16 cellular contexts compared by ENCODE assay signal in genomic region chr1:23804183-23804582, GRCh38. TPM values are rescaled to one million over a fixed set of nuclear protein-coding genes. Genes with fewer than 3 reads are reported as not detected.
DNase-seq lines count a peak whose midpoint lies in the region; ATAC-seq, FAIRE-seq and TF ChIP-seq lines count a peak whose summit lies in the region.
"Had no signal": no experiment of that assay in that cellular context is flagged by ENCODE, and none has a peak within 500 bp of the region (broad histone marks: within the 10 kb centered on the region; RNA-seq: fewer than 3 reads in every experiment).

No MANE protein-coding gene starts in this region.

- H3K27me3 Mint-ChIP-seq in neural crest cell (ENCODE audit: low read depth), result peaks cover 2% of the 10 kb centered on the region
- H3K27me3 Mint-ChIP-seq: activated naive CD4-positive, alpha-beta T cell treated with anti-CD3 and anti-CD28 coated beads, Interleukin-2, amount 50 U/mL, for 24 hours; CD4-positive, alpha-beta memory T cell had no signal

- no peak for FAIRE-seq in K562 (lab: Jason Lieb, UNC)

- no peak for TF ChIP-seq POLR2A in HCT116 (IDR thresholded peaks at IDR 0.05; ENCODE audit: borderline replicate concordance, extremely low read depth, insufficient read depth, insufficient read length)
- no peak for TF ChIP-seq POLR2A in K562 (conservative IDR thresholded peaks at IDR 0.05)

- H3K4me1 ChIP-seq in DND-41 (ENCODE audit: insufficient read depth, low read length) (peaks cover 19% of the 10 kb centered on the region), HCT116 (ENCODE audit: control insufficient read depth in 1 of 2, insufficient read depth in 2 of 2, low read length in 2 of 2) (peaks cover 5 to 12% of the 10 kb centered on the region in 2 experiments), K562 (replicated peaks in 1 of 2; ENCODE audit: control insufficient read depth in 2 of 2, insufficient read depth in 2 of 2, low read length in 2 of 2) (peaks cover 26 to 31% of the 10 kb centered on the region in 2 experiments)

- no peak; the same call in 1 of the 2 replicates for TF ChIP-seq RAD21 in HCT116 (IDR thresholded peaks at IDR 0.05; ENCODE audit: low read depth)
- peak in 1 of 2 experiments; percentile 20; a peak in 1 of 4 replicates for TF ChIP-seq RAD21 in K562 (CRISPR knock-in tag; conservative IDR thresholded peaks at IDR 0.05 in 1 of 2, IDR thresholded peaks at IDR 0.05 in 1 of 2)

- WGBS in K562 (ENCODE audit: insufficient coverage, low coverage, missing lambda C conversion rate), result 55% methylated on average over 6 of the region's 6 CpGs

- H3K4me3 Mint-ChIP-seq in neural crest cell, result peak overlapping the region; percentile 85
- H3K4me3 Mint-ChIP-seq: activated naive CD4-positive, alpha-beta T cell treated with anti-CD3 and anti-CD28 coated beads, Interleukin-2, amount 50 U/mL, for 24 hours had no signal

- H3K36me3 ChIP-seq in DND-41 (ENCODE audit: insufficient read depth, low read length), result peaks cover 16% of the 10 kb centered on the region
- H3K36me3 ChIP-seq in HCT116 (ENCODE audit: control insufficient read depth in 1 of 2, insufficient read depth in 2 of 2, low read length in 2 of 2), result 0 out of 4 replicates have a peak, but pooled peaks cover 0 to 2% of the 10 kb centered on the region in 2 experiments
- peaks cover 1% of the 10 kb centered on the region; the same call in 2 of the 3 replicates for H3K36me3 ChIP-seq in K562 (ENCODE audit: control insufficient read depth, insufficient read depth, low read length)

- no peaks in the 10 kb centered on the region for H3K36me3 Mint-ChIP-seq in neural crest cell (ENCODE audit: low read depth)
- H3K36me3 Mint-ChIP-seq: activated naive CD4-positive, alpha-beta T cell treated with anti-CD3 and anti-CD28 coated beads, Interleukin-2, amount 50 U/mL, for 24 hours had no signal

- H3K79me2 ChIP-seq in DND-41 (ENCODE audit: insufficient read depth, low read length) (peaks cover 9% of the 10 kb centered on the region), HCT116 (ENCODE audit: insufficient read depth, low read length) (0 out of 2 replicates have a peak, but pooled peaks cover 5% of the 10 kb centered on the region), K562 (ENCODE audit: control insufficient read depth, insufficient read depth, low read length) (peaks cover 18% of the 10 kb centered on the region)

- H3K4me2 ChIP-seq in DND-41 (ENCODE audit: insufficient read depth, low read length) (no peak overlapping the region), HCT116 (ENCODE audit: low read length) (no peak overlapping the region), K562 (ENCODE audit: insufficient read depth, low read length) (no peak overlapping the region)

- no peaks in the 10 kb centered on the region for H3K9me2 ChIP-seq in HCT116 (ENCODE audit: insufficient read depth)

- H4K20me1 ChIP-seq in DND-41 (ENCODE audit: insufficient read depth, low read length) (no peaks in the 10 kb centered on the region), HCT116 (ENCODE audit: insufficient read depth) (no peaks in the 10 kb centered on the region), K562 (replicated peaks; ENCODE audit: control insufficient read depth, insufficient read depth, low read length) (no peaks in the 10 kb centered on the region)

- H3K27ac ChIP-seq in DND-41 (ENCODE audit: low read length), result no peak overlapping the region
- H3K27ac ChIP-seq in HCT116 (ENCODE audit: low read depth, low read length), result no peak overlapping the region
- no peak overlapping the region for H3K27ac ChIP-seq in K562 (ENCODE audit: extremely low read depth, low read depth, low read length)
- H3K27ac ChIP-seq: epithelial cell of prostate had no signal

- peaks cover 18% of the 10 kb centered on the region for H3K4me1 Mint-ChIP-seq in neural crest cell

- H3K4me3 ChIP-seq in DND-41 (ENCODE audit: low read depth in 1 of 2, low read length in 2 of 2), result no peak overlapping the region
- no peak overlapping the region for H3K4me3 ChIP-seq in HCT116 (replicated peaks in 1 of 2; ENCODE audit: low read depth in 1 of 2, low read length in 2 of 2)
- H3K4me3 ChIP-seq in K562, result no peak overlapping the region

- H3K9me3 ChIP-seq in DND-41 (ENCODE audit: insufficient read depth, low read length, severe bottlenecking), result no peaks in the 10 kb centered on the region
- no peaks in the 10 kb centered on the region for H3K9me3 ChIP-seq in HCT116 (ENCODE audit: control insufficient read depth in 1 of 2, insufficient read depth in 1 of 2, low read depth in 1 of 2, low read length in 2 of 2)
- no peaks in the 10 kb centered on the region for H3K9me3 ChIP-seq in K562 (replicated peaks; ENCODE audit: control insufficient read depth, insufficient read depth, low read depth, low read length)

- CTCF ChIA-PET in HCT116 (lab: Charles Lee) (no interaction called here), K562 (lab: Yijun Ruan, JAX; ENCODE audit: low intra/inter-chr PET ratio) (no interaction called here)

- H3K9me3 Mint-ChIP-seq in neural crest cell, result no peaks in the 10 kb centered on the region
- H3K9me3 Mint-ChIP-seq: activated naive CD4-positive, alpha-beta T cell treated with anti-CD3 and anti-CD28 coated beads, Interleukin-2, amount 50 U/mL, for 24 hours; CD4-positive, alpha-beta memory T cell had no signal

- intact Hi-C loops in HCT116 (cut with micrococcal nuclease) (no loop called here), K562 (cut with micrococcal nuclease) (no loop called here)

- in situ Hi-C loops in K562 (cut with MboI) (no loop called here), ACHN (cut with HindIII; ENCODE audit: low pct_ligation_motif_present, low pct_unique_long_range_greater_than_20kb, low sequenced_read_pairs) (no loop called here)

- no peak for DNase-seq in DND-41
- DNase-seq in HCT116 (ENCODE audit: low read depth, low spot score), result no peak
- DNase-seq in K562 (ENCODE audit: extremely low read depth in 1 of 4, low spot score in 3 of 4), result peak in 1 of 4 experiments; percentile 51
- no peak for DNase-seq in neural crest cell (ENCODE audit: low read depth, low spot score)
- no peak for DNase-seq in NCI-H446 treated with DMSO at 0.1 percent for 48 hours (lab: John Stamatoyannopoulos, UW)
- DNase-seq in ACHN, result no peak
- DNase-seq: activated CD8-positive, alpha-beta memory T cell treated with anti-CD3 and anti-CD28 coated beads, Interleukin-2, amount 50 U/mL, for 4 hours; caudate nucleus; CD4-positive, alpha-beta memory T cell; HCEC 1CT; NCI-H2029; retina; stimulated activated naive CD4-positive, alpha-beta T cell treated with Interleukin-2 at 50 U/mL for 16 hours had no signal

- H3K9me1 ChIP-seq in K562 (ENCODE audit: control insufficient read depth, insufficient read depth, low read length), result no peaks in the 10 kb centered on the region

- POLR2A ChIA-PET in HCT116 (lab: Charles Lee) (no interaction called here), K562 (lab: Yijun Ruan, JAX) (interaction anchor here (0.5 to 6.8 kb wide), 4 partner anchors 10 to 86 kb away, joined by 3 to 71 read pairs (median 3); partner anchors contain the start of genes LYPLA2 and PITHD1)

- peak; percentile 13 for TF ChIP-seq CTCF in DND-41 (IDR thresholded peaks at IDR 0.05; ENCODE audit: borderline replicate concordance, extremely low read depth, low read length, poor library complexity, severe bottlenecking)
- TF ChIP-seq CTCF in HCT116 (IDR thresholded peaks at IDR 0.05 in 2 of 3, conservative IDR thresholded peaks at IDR 0.05 in 1 of 3; ENCODE audit: borderline replicate concordance in 1 of 3, insufficient read depth in 1 of 3, low read depth in 2 of 3, low read length in 2 of 3), result peak in 2 of 3 experiments; percentile 20 to 27; a peak in 2 of 6 replicates
- peak; percentile 29 to 55 (median 54); a peak in 5 of 6 replicates for TF ChIP-seq CTCF in K562 (IDR thresholded peaks at IDR 0.05 in 2 of 3, conservative IDR thresholded peaks at IDR 0.05 in 1 of 3; ENCODE audit: insufficient read depth in 2 of 3, low read depth in 1 of 3, low read length in 3 of 3)
- TF ChIP-seq CTCF in neural crest cell (conservative IDR thresholded peaks at IDR 0.05), result peak; percentile 48

- BruUV-seq in HCT116 (replicated peaks; lab: Mats Ljungman, UMichigan) (no TSS peak), K562 (replicated peaks; lab: Mats Ljungman, UMichigan) (no TSS peak)

- ATAC-seq in DND-41 (ENCODE audit: insufficient read depth, low read depth) (no peak), HCT116 (no peak), K562 (no peak), HG02610 (IDR thresholded peaks at IDR 0.05; ENCODE audit: unreplicated experiment) (no peak)

- no peak overlapping the region for H3K9ac ChIP-seq in DND-41 (ENCODE audit: low read depth, low read length)
- H3K9ac ChIP-seq in HCT116 (ENCODE audit: low read length), result no peak overlapping the region
- H3K9ac ChIP-seq in K562 (ENCODE audit: insufficient read depth in 1 of 2, low read depth in 2 of 2, low read length in 2 of 2), result peak overlapping the region in 1 of 2 experiments; percentile 28; a peak in 1 of 4 replicates

- H3K27me3 ChIP-seq in DND-41 (ENCODE audit: insufficient read depth, low read length, poor library complexity) (no peaks in the 10 kb centered on the region), HCT116 (ENCODE audit: insufficient read depth, low read length) (no peaks in the 10 kb centered on the region), K562 (ENCODE audit: control insufficient read depth in 2 of 2, insufficient read depth in 2 of 2, low read length in 2 of 2) (no peaks in the 10 kb centered on the region)

- RAD21 ChIA-PET in HCT116 (lab: Charles Lee; ENCODE audit: low non-redundant PET in 1 of 2, low total read pairs in 2 of 2, uncharacterized antibody in 2 of 2, unreplicated experiment in 2 of 2), result no interaction called here

- no peak for TF ChIP-seq EP300 in K562 (IDR thresholded peaks at IDR 0.05; ENCODE audit: low read length)

- H2AFZ ChIP-seq in DND-41 (ENCODE audit: low read depth, low read length), result no peak overlapping the region
- H2AFZ ChIP-seq in HCT116 (ENCODE audit: low read depth, low read length, poor library complexity, severe bottlenecking), result no peak overlapping the region
- no peak overlapping the region for H2AFZ ChIP-seq in K562 (ENCODE audit: low read depth, low read length)

- no peak overlapping the region for H3K27ac Mint-ChIP-seq in neural crest cell (ENCODE audit: unreplicated experiment)
- H3K27ac Mint-ChIP-seq: activated naive CD4-positive, alpha-beta T cell treated with anti-CD3 and anti-CD28 coated beads, Interleukin-2, amount 50 U/mL, for 24 hours had no signal

RNA-seq across cellular contexts. Expression of gene GALE, which starts 3.6 kb away (rescaled TPM):
- 114 TPM for total RNA-seq in HCT116 (2021; ENCODE audit: unreplicated experiment)
- 126 and 140 TPM in 2 replicates for polyA plus RNA-seq in HCT116 (2012)
- 48.0 and 134 TPM in 2 replicates for total RNA-seq in K562 (2011; cell fraction: chromatin; rRNA removed; ENCODE audit: low replicate concordance)
- total RNA-seq in K562 (2011; cell fraction: nucleolus; rRNA removed), result 107 and 108 TPM in 2 replicates
- 54.4 and 66.4 TPM in 2 replicates for total RNA-seq in K562 (2011; cell fraction: nucleoplasm; rRNA removed)
- total RNA-seq in K562 (2014; rRNA removed), result 130 and 133 TPM in 2 replicates
- 36.8 and 48.3 TPM in 2 replicates for total RNA-seq in K562 (2014; rRNA removed; fragmentation: Illumina TruSeq; extraction: Trizol)
- 86.2 and 91.3 TPM in 2 replicates for total RNA-seq in K562 (2015; rRNA removed; fragmentation: Illumina TruSeq; extraction: Trizol)
- total RNA-seq in K562 (2021), result 108 and 112 TPM in 2 replicates
- 88.3 and 104 TPM in 2 replicates for polyA plus RNA-seq in K562 (2011; rRNA removed)
- polyA plus RNA-seq in K562 (2011; cell fraction: cytosol; rRNA removed), result 132 and 175 TPM in 2 replicates
- polyA plus RNA-seq in K562 (2011; cell fraction: nucleus; rRNA removed), result 105 and 111 TPM in 2 replicates
- 89.3 and 129 TPM in 2 replicates for polyA plus RNA-seq in K562 (2012)
- 96.6 and 108 TPM in 2 replicates for polyA plus RNA-seq in K562 (2014; fragmentation: Illumina TruSeq; extraction: Trizol)
- 10 to 100 TPM in 1 of 2 experiments, 1 to 10 TPM in 1; 8.4 to 48.4 TPM for polyA plus RNA-seq in K562 (2014; fragmentation: Nextera tagmentation; extraction: Ambion mirVana)
- 125 and 139 TPM in 2 replicates for polyA plus RNA-seq in K562 (2014; rRNA removed)
- 33.6 and 40.5 TPM in 2 replicates for polyA minus RNA-seq in K562 (2011; rRNA and poly(A)+ RNA removed)
- 29.0 and 36.3 TPM in 2 replicates for polyA minus RNA-seq in K562 (2011; cell fraction: cytosol; rRNA and poly(A)+ RNA removed)
- 28.5 and 41.0 TPM in 2 replicates for polyA minus RNA-seq in K562 (2011; cell fraction: nucleus; rRNA and poly(A)+ RNA removed)
- total RNA-seq in neural crest cell, result 47.1 and 47.2 TPM in 2 replicates

RNA-seq across cellular contexts. Expression of gene LYPLA2, which starts 13.2 kb away (rescaled TPM):
- 78.0 TPM for total RNA-seq in HCT116 (2021; ENCODE audit: unreplicated experiment)
- polyA plus RNA-seq in HCT116 (2012), result 64.3 and 66.1 TPM in 2 replicates
- 27.3 and 126 TPM in 2 replicates for total RNA-seq in K562 (2011; cell fraction: chromatin; rRNA removed; ENCODE audit: low replicate concordance)
- 89.4 and 103 TPM in 2 replicates for total RNA-seq in K562 (2011; cell fraction: nucleolus; rRNA removed)
- 56.7 and 62.0 TPM in 2 replicates for total RNA-seq in K562 (2011; cell fraction: nucleoplasm; rRNA removed)
- 126 and 144 TPM in 2 replicates for total RNA-seq in K562 (2014; rRNA removed)
- total RNA-seq in K562 (2014; rRNA removed; fragmentation: Illumina TruSeq; extraction: Trizol), result 17.4 and 25.8 TPM in 2 replicates
- 56.5 and 58.4 TPM in 2 replicates for total RNA-seq in K562 (2015; rRNA removed; fragmentation: Illumina TruSeq; extraction: Trizol)
- total RNA-seq in K562 (2021), result 108 and 109 TPM in 2 replicates
- 60.1 and 72.7 TPM in 2 replicates for polyA plus RNA-seq in K562 (2011; rRNA removed)
- 89.6 and 223 TPM in 2 replicates for polyA plus RNA-seq in K562 (2011; cell fraction: cytosol; rRNA removed)
- 141 and 217 TPM in 2 replicates for polyA plus RNA-seq in K562 (2011; cell fraction: nucleus; rRNA removed)
- 97.6 and 103 TPM in 2 replicates for polyA plus RNA-seq in K562 (2012)
- 90.2 and 141 TPM in 2 replicates for polyA plus RNA-seq in K562 (2014; fragmentation: Illumina TruSeq; extraction: Trizol)
- 1 to 10 TPM; 3.9 to 9.9 TPM for polyA plus RNA-seq in K562 (2014; fragmentation: Nextera tagmentation; extraction: Ambion mirVana)
- 127 and 128 TPM in 2 replicates for polyA plus RNA-seq in K562 (2014; rRNA removed)
- polyA minus RNA-seq in K562 (2011; rRNA and poly(A)+ RNA removed), result 21.3 and 39.9 TPM in 2 replicates
- polyA minus RNA-seq in K562 (2011; cell fraction: cytosol; rRNA and poly(A)+ RNA removed), result 64.0 and 69.4 TPM in 2 replicates
- 25.7 and 26.4 TPM in 2 replicates for polyA minus RNA-seq in K562 (2011; cell fraction: nucleus; rRNA and poly(A)+ RNA removed)
- total RNA-seq in neural crest cell, result 88.9 and 89.6 TPM in 2 replicates

RNA-seq across cellular contexts. Expression of gene HMGCL, which starts 21.0 kb away (rescaled TPM):
- total RNA-seq in HCT116 (2021; ENCODE audit: unreplicated experiment) (36.2 TPM), K562 (2014; rRNA removed) (24.2 TPM in 2 replicates), K562 (2014; rRNA removed; fragmentation: Illumina TruSeq; extraction: Trizol) (14.7 and 18.8 TPM in 2 replicates), K562 (2015; rRNA removed; fragmentation: Illumina TruSeq; extraction: Trizol) (15.5 and 18.0 TPM in 2 replicates), K562 (2021) (19.5 and 20.3 TPM in 2 replicates), neural crest cell (15.6 and 17.4 TPM in 2 replicates)
- 40.8 and 47.2 TPM in 2 replicates for polyA plus RNA-seq in HCT116 (2012)
- 44.6 and 54.9 TPM in 2 replicates for total RNA-seq in K562 (2011; cell fraction: chromatin; rRNA removed; ENCODE audit: low replicate concordance)
- total RNA-seq in K562 (2011; cell fraction: nucleolus; rRNA removed), result 33.6 and 36.7 TPM in 2 replicates
- total RNA-seq in K562 (2011; cell fraction: nucleoplasm; rRNA removed), result 43.8 and 70.2 TPM in 2 replicates
- polyA plus RNA-seq in K562 (2011; rRNA removed) (37.8 and 43.1 TPM in 2 replicates), K562 (2014; fragmentation: Illumina TruSeq; extraction: Trizol) (22.6 and 23.9 TPM in 2 replicates), K562 (2014; fragmentation: Nextera tagmentation; extraction: Ambion mirVana) (10 to 100 TPM; 73.0 to 82.2 TPM), K562 (2014; rRNA removed) (23.2 and 24.6 TPM in 2 replicates)
- polyA plus RNA-seq in K562 (2011; cell fraction: cytosol; rRNA removed), result 29.4 and 39.5 TPM in 2 replicates
- 22.1 and 29.0 TPM in 2 replicates for polyA plus RNA-seq in K562 (2011; cell fraction: nucleus; rRNA removed)
- polyA plus RNA-seq in K562 (2012), result 21.8 and 49.2 TPM in 2 replicates
- polyA minus RNA-seq in K562 (2011; rRNA and poly(A)+ RNA removed), result 26.6 and 26.7 TPM in 2 replicates
- polyA minus RNA-seq in K562 (2011; cell fraction: cytosol; rRNA and poly(A)+ RNA removed), result 9.7 and 10.6 TPM in 2 replicates
- polyA minus RNA-seq in K562 (2011; cell fraction: nucleus; rRNA and poly(A)+ RNA removed), result 8.5 and 13.7 TPM in 2 replicates

RNA-seq across cellular contexts. Expression of gene PITHD1, which starts 26.0 kb away (rescaled TPM):
- total RNA-seq in HCT116 (2021; ENCODE audit: unreplicated experiment) (57.2 TPM), K562 (2014; rRNA removed) (149 and 175 TPM in 2 replicates), K562 (2014; rRNA removed; fragmentation: Illumina TruSeq; extraction: Trizol) (172 and 175 TPM in 2 replicates), K562 (2015; rRNA removed; fragmentation: Illumina TruSeq; extraction: Trizol) (144 and 151 TPM in 2 replicates), K562 (2021) (126 and 141 TPM in 2 replicates), neural crest cell (54.8 and 57.5 TPM in 2 replicates)
- 30.0 and 36.7 TPM in 2 replicates for polyA plus RNA-seq in HCT116 (2012)
- total RNA-seq in K562 (2011; cell fraction: chromatin; rRNA removed; ENCODE audit: low replicate concordance), result 96.3 and 113 TPM in 2 replicates
- 53.2 and 60.7 TPM in 2 replicates for total RNA-seq in K562 (2011; cell fraction: nucleolus; rRNA removed)
- 112 and 144 TPM in 2 replicates for total RNA-seq in K562 (2011; cell fraction: nucleoplasm; rRNA removed)
- polyA plus RNA-seq in K562 (2011; rRNA removed) (159 and 167 TPM in 2 replicates), K562 (2014; fragmentation: Illumina TruSeq; extraction: Trizol) (133 and 138 TPM in 2 replicates), K562 (2014; fragmentation: Nextera tagmentation; extraction: Ambion mirVana) (10 to 100 TPM; 46.5 to 51.7 TPM), K562 (2014; rRNA removed) (159 and 175 TPM in 2 replicates)
- 81.9 and 157 TPM in 2 replicates for polyA plus RNA-seq in K562 (2011; cell fraction: cytosol; rRNA removed)
- 74.8 and 105 TPM in 2 replicates for polyA plus RNA-seq in K562 (2011; cell fraction: nucleus; rRNA removed)
- 80.0 and 120 TPM in 2 replicates for polyA plus RNA-seq in K562 (2012)
- polyA minus RNA-seq in K562 (2011; rRNA and poly(A)+ RNA removed), result 59.4 and 74.4 TPM in 2 replicates
- 29.4 and 34.5 TPM in 2 replicates for polyA minus RNA-seq in K562 (2011; cell fraction: cytosol; rRNA and poly(A)+ RNA removed)
- polyA minus RNA-seq in K562 (2011; cell fraction: nucleus; rRNA and poly(A)+ RNA removed), result 17.0 and 32.8 TPM in 2 replicates
